Comparison of ENCODE assay signal across 2 cellular contexts in the genomic region with DNA sequence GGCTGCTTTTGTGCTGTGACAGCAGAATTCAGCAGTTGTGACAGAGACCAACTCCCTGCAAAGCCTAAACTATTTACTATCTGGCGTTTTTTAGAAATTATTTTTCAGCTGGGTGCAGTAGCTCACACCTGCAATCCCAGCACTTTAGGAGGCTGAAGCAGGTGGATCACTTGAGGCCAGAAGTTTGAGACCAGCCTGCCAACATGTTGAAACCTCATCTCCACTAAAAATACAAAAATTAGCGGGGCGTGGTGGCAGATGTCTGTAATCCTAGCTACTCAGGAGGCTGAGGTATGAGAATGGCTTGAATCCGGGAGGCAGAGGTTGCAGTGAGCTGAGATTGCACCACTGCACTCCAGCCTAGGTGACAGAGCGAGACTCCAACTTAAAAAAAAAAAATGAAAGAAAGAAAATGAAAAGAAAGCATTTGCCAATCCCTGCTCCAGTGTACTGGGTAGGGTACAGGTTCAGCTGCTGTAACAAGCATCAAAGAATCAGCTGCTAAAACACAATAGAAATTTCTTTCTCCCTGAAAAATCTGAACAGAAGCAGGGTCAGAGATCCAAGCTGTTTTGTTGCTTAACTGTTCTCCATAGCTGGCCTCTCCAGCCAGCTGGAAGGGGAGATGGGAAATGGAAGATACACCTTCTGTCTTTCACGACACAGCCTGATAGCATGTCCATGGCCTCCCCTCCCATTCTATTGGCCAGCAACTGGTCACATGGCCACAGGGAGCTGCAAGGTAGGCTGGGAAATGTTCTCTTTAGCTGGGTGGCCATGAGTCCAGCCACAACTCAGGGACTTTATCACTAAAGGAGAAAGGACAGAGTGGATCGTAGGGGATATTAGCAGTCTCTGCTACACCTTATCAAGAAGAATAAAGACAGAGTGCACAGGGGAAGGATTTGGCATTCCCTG.
A peak's percentile ranks its signal among the peaks of the same experiment; 100 is the strongest.
TF ChIP-seq lines count a peak whose summit lies in the region.

No MANE protein-coding gene starts in this region.

TF ChIP-seq in HepG2, 621 proteins besides CTCF, POLR2A, EP300 and RAD21:
- TF ChIP-seq ZNF12 (CRISPR knock-in tag; IDR thresholded peaks at IDR 0.05) (peak; percentile 82), ZFP90 (CRISPR knock-in tag; IDR thresholded peaks at IDR 0.05; ENCODE audit: borderline replicate concordance) (no peak), NFYB (CRISPR knock-in tag; IDR thresholded peaks at IDR 0.05) (peak; percentile 42; the same call in 1 of the 2 replicates), MAFF (IDR thresholded peaks at IDR 0.05; ENCODE audit: low read depth, low read length) (0 out of 2 replicates have a peak, but pooled peaks have one; percentile 13), MAFK (conservative IDR thresholded peaks at IDR 0.05 in 1 of 2, IDR thresholded peaks at IDR 0.05 in 1 of 2; ENCODE audit: low read length in 2 of 2) (0 out of 4 replicates have a peak, but pooled peaks of 1 of the 2 experiments have one; percentile 19), ZNF143 (CRISPR knock-in tag; IDR thresholded peaks at IDR 0.05) (no peak)
- TF ChIP-seq, protein P1, sequence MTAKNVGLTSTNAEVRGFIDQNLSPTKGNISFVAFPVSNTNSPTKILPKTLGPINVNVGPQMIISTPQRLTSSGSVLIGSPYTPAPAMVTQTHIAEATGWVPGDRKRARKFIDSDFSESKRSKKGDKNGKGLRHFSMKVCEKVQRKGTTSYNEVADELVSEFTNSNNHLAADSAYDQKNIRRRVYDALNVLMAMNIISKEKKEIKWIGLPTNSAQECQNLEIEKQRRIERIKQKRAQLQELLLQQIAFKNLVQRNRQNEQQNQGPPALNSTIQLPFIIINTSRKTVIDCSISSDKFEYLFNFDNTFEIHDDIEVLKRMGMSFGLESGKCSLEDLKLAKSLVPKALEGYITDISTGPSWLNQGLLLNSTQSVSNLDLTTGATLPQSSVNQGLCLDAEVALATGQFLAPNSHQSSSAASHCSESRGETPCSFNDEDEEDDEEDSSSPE (CRISPR knock-in tag; IDR thresholded peaks at IDR 0.05) = no peak

TF ChIP-seq in endothelial cell of umbilical vein, 7 proteins besides CTCF, POLR2A, EP300 and RAD21:
- TF ChIP-seq JUN (IDR thresholded peaks at IDR 0.05; ENCODE audit: borderline replicate concordance, insufficient read depth, insufficient read length, low read depth) (no peak), EZH2 (IDR thresholded peaks at IDR 0.05; ENCODE audit: borderline replicate concordance, low read depth, low read length, severe bottlenecking) (no peak), FOS (IDR thresholded peaks at IDR 0.05; ENCODE audit: borderline replicate concordance, insufficient read depth, low read length) (no peak), POLR2AphosphoS5 (IDR thresholded peaks at IDR 0.05; ENCODE audit: insufficient read depth, low read depth, low read length) (no peak), MYC (IDR thresholded peaks at IDR 0.05; ENCODE audit: low read depth, low read length) (no peak), GATA2 (IDR thresholded peaks at IDR 0.05; ENCODE audit: insufficient read depth, insufficient read length, low read depth, low read length) (no peak)
- TF ChIP-seq, protein P2, sequence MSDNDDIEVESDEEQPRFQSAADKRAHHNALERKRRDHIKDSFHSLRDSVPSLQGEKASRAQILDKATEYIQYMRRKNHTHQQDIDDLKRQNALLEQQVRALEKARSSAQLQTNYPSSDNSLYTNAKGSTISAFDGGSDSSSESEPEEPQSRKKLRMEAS (IDR thresholded peaks at IDR 0.05; ENCODE audit: insufficient read depth, insufficient read length) = no peak
